ENCODE assay signal across 14 cellular contexts in genomic region chrX:31604629-31605221, GRCh38.
A peak's percentile ranks its signal among the peaks of the same experiment; 100 is the strongest.
DNase-seq lines count a peak whose midpoint lies in the region; ATAC-seq and TF ChIP-seq lines count a peak whose summit lies in the region.
"Had no signal": no experiment of that assay in that cellular context is flagged by ENCODE, and none has a peak within 500 bp of the region (broad histone marks: within the 10 kb centered on the region; RNA-seq: fewer than 3 reads in every experiment).

No MANE protein-coding gene starts in this region.

- TF ChIP-seq CTCF in breast epithelium (IDR thresholded peaks at IDR 0.05), result no peak
- no peak for TF ChIP-seq CTCF in psoas muscle (IDR thresholded peaks at IDR 0.05)
- TF ChIP-seq CTCF in uterus (IDR thresholded peaks at IDR 0.05), result no peak
- no peak for TF ChIP-seq CTCF in coronary artery (IDR thresholded peaks at IDR 0.05)

- H3K36me3 Mint-ChIP-seq in activated CD4-positive, alpha-beta T cell treated with anti-CD3 and anti-CD28 coated beads for 36 hours (ENCODE audit: low read depth), result no peaks in the 10 kb centered on the region

- H3K27me3 Mint-ChIP-seq in activated CD4-positive, alpha-beta T cell treated with anti-CD3 and anti-CD28 coated beads for 36 hours, result no peaks in the 10 kb centered on the region

- CTCF ChIA-PET in activated CD4-positive, alpha-beta T cell treated with anti-CD3 and anti-CD28 coated beads for 36 hours (lab: Charles Lee), result no interaction called here

- H3K4me1 Mint-ChIP-seq in activated CD4-positive, alpha-beta T cell treated with anti-CD3 and anti-CD28 coated beads for 36 hours, result no peaks in the 10 kb centered on the region

- H3K4me3 ChIP-seq in breast epithelium, result no peak overlapping the region
- H3K4me3 ChIP-seq in psoas muscle, result no peak overlapping the region
- no peak overlapping the region for H3K4me3 ChIP-seq in uterus
- no peak overlapping the region for H3K4me3 ChIP-seq in coronary artery

- no peaks in the 10 kb centered on the region for H3K9me3 Mint-ChIP-seq in activated CD4-positive, alpha-beta T cell treated with anti-CD3 and anti-CD28 coated beads for 36 hours (ENCODE audit: low read depth)

- no peaks in the 10 kb centered on the region for H3K36me3 ChIP-seq in breast epithelium
- no peaks in the 10 kb centered on the region for H3K36me3 ChIP-seq in psoas muscle (ENCODE audit: insufficient read depth in 1 of 2, low read depth in 1 of 2)
- no peaks in the 10 kb centered on the region for H3K36me3 ChIP-seq in uterus

- no peak for DNase-seq in activated CD4-positive, alpha-beta T cell treated with anti-CD3 and anti-CD28 coated beads for 36 hours
- DNase-seq in activated CD4-positive, alpha-beta T cell treated with anti-CD3 and anti-CD28 coated beads, Interleukin-2, amount 50 U/mL, for 1 hour, result no peak
- DNase-seq in breast epithelium (ENCODE audit: low spot score in 2 of 2), result no peak
- DNase-seq in psoas muscle, result no peak
- DNase-seq in uterus, result no peak
- DNase-seq in coronary artery (ENCODE audit: low spot score), result no peak
- DNase-seq: 8988T; mammary epithelial cell; MM.1S; NCI-H524; stimulated activated naive CD4-positive, alpha-beta T cell had no signal

- H3K4me1 ChIP-seq in breast epithelium (no peaks in the 10 kb centered on the region), psoas muscle (no peaks in the 10 kb centered on the region), uterus (no peaks in the 10 kb centered on the region)

- H3K27ac Mint-ChIP-seq in activated CD4-positive, alpha-beta T cell treated with anti-CD3 and anti-CD28 coated beads for 36 hours, result no peak overlapping the region

- intact Hi-C loops in activated CD4-positive, alpha-beta T cell treated with anti-CD3 and anti-CD28 coated beads for 36 hours (cut with DNase I, micrococcal nuclease), result no loop called here
- intact Hi-C loops in breast epithelium (cut with DNase I; ENCODE audit: low total_unique reads), result no loop called here
- intact Hi-C loops in psoas muscle (cut with DNase I), result no loop called here
- intact Hi-C loops in uterus (cut with DNase I; ENCODE audit: low total_unique reads), result no loop called here

- WGBS in psoas muscle, 3 donors, result 53 to 94% (median 83%) methylated on average over 3 of the region's 3 CpGs

- H3K9me3 ChIP-seq in breast epithelium (no peaks in the 10 kb centered on the region), psoas muscle (no peaks in the 10 kb centered on the region), uterus (no peaks in the 10 kb centered on the region)

- H3K27ac ChIP-seq in breast epithelium (no peak overlapping the region), psoas muscle (no peak overlapping the region), uterus (no peak overlapping the region), coronary artery (no peak overlapping the region)

- POLR2A ChIA-PET in activated CD4-positive, alpha-beta T cell treated with anti-CD3 and anti-CD28 coated beads for 36 hours (lab: Charles Lee), result no interaction called here

- peak; percentile 44 for ATAC-seq in activated CD4-positive, alpha-beta T cell treated with anti-CD3 and anti-CD28 coated beads for 36 hours
- peak; percentile 94 for ATAC-seq in HG02678 (IDR thresholded peaks at IDR 0.05; ENCODE audit: unreplicated experiment)
- ATAC-seq in HG03457 (IDR thresholded peaks at IDR 0.05; ENCODE audit: unreplicated experiment), result peak; percentile 88
- ATAC-seq in psoas muscle, result no peak
- ATAC-seq: activated CD4-positive, CD25-positive, alpha-beta regulatory T cell treated with anti-CD3 and anti-CD28 coated beads, Interleukin-2, amount 50 U/mL, for 24 hours had no signal

- H3K27me3 ChIP-seq in breast epithelium (peaks cover 0 to 11% of the 10 kb centered on the region in 2 donors), psoas muscle (ENCODE audit: insufficient read depth in 3 of 3, low read length in 2 of 3) (no peaks in the 10 kb centered on the region), uterus (peaks cover 0 to 5% of the 10 kb centered on the region in 2 donors)

- TF ChIP-seq POLR2A in breast epithelium (IDR thresholded peaks at IDR 0.05), result no peak
- TF ChIP-seq POLR2A in uterus (IDR thresholded peaks at IDR 0.05), result no peak

- H3K4me3 Mint-ChIP-seq in activated CD4-positive, alpha-beta T cell treated with anti-CD3 and anti-CD28 coated beads for 36 hours, result no peak overlapping the region

Comparison
In these comparisons a context has a peak if more than half of its experiments do, and no peak if none do; other contexts are left out.
1. ATAC-seq: peak in activated CD4-positive, alpha-beta T cell treated with anti-CD3 and anti-CD28 coated beads for 36 hours (single experiment), HG02678 (single experiment) and HG03457 (single experiment); none in psoas muscle (0 of 4).